28 cellular contexts compared by ENCODE assay signal in genomic region chr15:50862553-50862952, GRCh38.
"Had no signal": no experiment of that assay in that cellular context is flagged by ENCODE, and none has a peak within 500 bp of the region (broad histone marks: within the 10 kb centered on the region; RNA-seq: fewer than 3 reads in every experiment).

No MANE protein-coding gene starts in this region.

- H3K4me3 ChIP-seq: colonic mucosa, coronary artery, dorsolateral prefrontal cortex, esophagus muscularis mucosa, esophagus squamous epithelium, gastrocnemius medialis, gastroesophageal sphincter, heart left ventricle, heart right ventricle had no signal

- DNase-seq: colonic mucosa; cortex of kidney; dermis blood vessel endothelial cell; dorsolateral prefrontal cortex; effector CD4-positive, alpha-beta T cell; effector CD8-positive, alpha-beta T cell; effector memory CD4-positive, alpha-beta T cell; effector memory CD8-positive, alpha-beta T cell; endodermal cell; erythroblast; esophagus squamous epithelium; foreskin fibroblast; foreskin keratinocyte; foreskin melanocyte; gastrocnemius medialis; glutamatergic neuron; head of caudate nucleus; heart left ventricle; heart right ventricle had no signal

- H3K27ac ChIP-seq: colonic mucosa, coronary artery, dorsolateral prefrontal cortex, epithelial cell of prostate, esophagus muscularis mucosa, esophagus squamous epithelium, foreskin keratinocyte, gastrocnemius medialis, gastroesophageal sphincter, heart left ventricle, heart right ventricle had no signal

- H3K27me3 ChIP-seq: colonic mucosa, dorsolateral prefrontal cortex, esophagus muscularis mucosa, esophagus squamous epithelium, foreskin keratinocyte, gastrocnemius medialis, gastroesophageal sphincter, heart left ventricle, heart right ventricle had no signal

- FAIRE-seq: colon, endometrium, endothelial cell of umbilical vein, frontal cortex had no signal

- H3K4me1 ChIP-seq: foreskin keratinocyte, heart right ventricle had no signal

- ATAC-seq: effector memory CD8-positive, alpha-beta T cell; esophagus mucosa; foreskin keratinocyte; gastrocnemius medialis; gastroesophageal sphincter; heart left ventricle; heart right ventricle had no signal

- H3K9me3 ChIP-seq: colonic mucosa, esophagus muscularis mucosa, esophagus squamous epithelium, gastrocnemius medialis, gastroesophageal sphincter, heart left ventricle, heart right ventricle had no signal

- H3K36me3 ChIP-seq: colonic mucosa, esophagus muscularis mucosa, esophagus squamous epithelium, gastrocnemius medialis, gastroesophageal sphincter, heart left ventricle, heart right ventricle had no signal
